In genomic region chr12:4056910-4057845, GRCh38 we compare ENCODE assay signal across 23 cellular contexts.
DNase-seq lines count a peak whose midpoint lies in the region; ATAC-seq and TF ChIP-seq lines count a peak whose summit lies in the region.
"Had no signal": no experiment of that assay in that cellular context is flagged by ENCODE, and none has a peak within 500 bp of the region (broad histone marks: within the 10 kb centered on the region; RNA-seq: fewer than 3 reads in every experiment).

No MANE protein-coding gene starts in this region.

- no peaks in the 10 kb centered on the region for H3K9me3 ChIP-seq in T-helper 17 cell (ENCODE audit: control insufficient read depth, low read length, poor library complexity, severe bottlenecking)
- H3K9me3 ChIP-seq: vagina had no signal

- peak overlapping the region; percentile 63 for H3K27ac Mint-ChIP-seq in activated T-cell treated with anti-CD3 and anti-CD28 coated beads, Interleukin-2, amount 50 U/mL, for 72 hours
- peak overlapping the region; percentile 60 for H3K27ac Mint-ChIP-seq in T-helper 17 cell
- H3K27ac Mint-ChIP-seq in stimulated activated naive CD8-positive, alpha-beta T cell treated with anti-CD3 and anti-CD28 coated beads, Interleukin-15, amount 100 ng/mL, for 72 hours = peak overlapping the region; percentile 35 to 88
- no peak overlapping the region for H3K27ac Mint-ChIP-seq in nephron progenitor cell
- H3K27ac Mint-ChIP-seq: activated naive CD4-positive, alpha-beta T cell treated with anti-CD3 and anti-CD28 coated beads, Interleukin-2, amount 10 ng/mL, durations not matched to agents 7 days and 5 days had no signal

- no peaks in the 10 kb centered on the region for H3K36me3 Mint-ChIP-seq in activated T-cell treated with anti-CD3 and anti-CD28 coated beads, Interleukin-2, amount 50 U/mL, for 72 hours (ENCODE audit: insufficient read depth in 2 of 2)
- peaks cover 7% of the 10 kb centered on the region for H3K36me3 Mint-ChIP-seq in T-helper 17 cell (ENCODE audit: low read depth)
- no peaks in the 10 kb centered on the region for H3K36me3 Mint-ChIP-seq in nephron progenitor cell (ENCODE audit: low read depth)
- H3K36me3 Mint-ChIP-seq: activated naive CD4-positive, alpha-beta T cell treated with anti-CD3 and anti-CD28 coated beads, Interleukin-2, amount 10 ng/mL, durations not matched to agents 7 days and 5 days had no signal

- peak overlapping the region; percentile 46 to 74 for H3K4me3 Mint-ChIP-seq in activated T-cell treated with anti-CD3 and anti-CD28 coated beads, Interleukin-2, amount 50 U/mL, for 72 hours
- peak overlapping the region; percentile 56 for H3K4me3 Mint-ChIP-seq in T-helper 17 cell
- peak overlapping the region; percentile 49 to 63 for H3K4me3 Mint-ChIP-seq in stimulated activated naive CD8-positive, alpha-beta T cell treated with anti-CD3 and anti-CD28 coated beads, Interleukin-15, amount 100 ng/mL, for 72 hours
- no peak overlapping the region for H3K4me3 Mint-ChIP-seq in nephron progenitor cell
- H3K4me3 Mint-ChIP-seq: activated naive CD4-positive, alpha-beta T cell treated with anti-CD3 and anti-CD28 coated beads, Interleukin-2, amount 10 ng/mL, durations not matched to agents 7 days and 5 days; central memory CD8-positive, alpha-beta T cell had no signal

- H3K4me1 Mint-ChIP-seq in activated T-cell treated with anti-CD3 and anti-CD28 coated beads, Interleukin-2, amount 50 U/mL, for 72 hours (ENCODE audit: low read depth) = peaks cover 31% of the 10 kb centered on the region
- H3K4me1 Mint-ChIP-seq in T-helper 17 cell (peaks cover 11% of the 10 kb centered on the region), nephron progenitor cell (no peaks in the 10 kb centered on the region)
- H3K4me1 Mint-ChIP-seq in stimulated activated naive CD8-positive, alpha-beta T cell treated with anti-CD3 and anti-CD28 coated beads, Interleukin-15, amount 100 ng/mL, for 72 hours = peaks cover 28% of the 10 kb centered on the region
- H3K4me1 Mint-ChIP-seq: central memory CD8-positive, alpha-beta T cell had no signal

- H3K27me3 Mint-ChIP-seq in activated T-cell treated with anti-CD3 and anti-CD28 coated beads, Interleukin-2, amount 50 U/mL, for 72 hours (ENCODE audit: low read depth) = no peaks in the 10 kb centered on the region
- peaks cover 5% of the 10 kb centered on the region for H3K27me3 Mint-ChIP-seq in T-helper 17 cell
- no peaks in the 10 kb centered on the region for H3K27me3 Mint-ChIP-seq in stimulated activated naive CD8-positive, alpha-beta T cell treated with anti-CD3 and anti-CD28 coated beads, Interleukin-15, amount 100 ng/mL, for 72 hours
- peaks cover 15% of the 10 kb centered on the region for H3K27me3 Mint-ChIP-seq in nephron progenitor cell (ENCODE audit: low read depth, poor library complexity)

- no peak for TF ChIP-seq CTCF in nephron progenitor cell (IDR thresholded peaks at IDR 0.05)

- no peaks in the 10 kb centered on the region for H3K9me3 Mint-ChIP-seq in activated T-cell treated with anti-CD3 and anti-CD28 coated beads, Interleukin-2, amount 50 U/mL, for 72 hours
- no peaks in the 10 kb centered on the region for H3K9me3 Mint-ChIP-seq in stimulated activated naive CD8-positive, alpha-beta T cell treated with anti-CD3 and anti-CD28 coated beads, Interleukin-15, amount 100 ng/mL, for 72 hours
- H3K9me3 Mint-ChIP-seq in nephron progenitor cell = no peaks in the 10 kb centered on the region
- H3K9me3 Mint-ChIP-seq: activated naive CD4-positive, alpha-beta T cell treated with anti-CD3 and anti-CD28 coated beads, Interleukin-2, amount 10 ng/mL, durations not matched to agents 7 days and 5 days; central memory CD8-positive, alpha-beta T cell had no signal

- peak; percentile 24 to 67 for ATAC-seq in activated T-cell treated with anti-CD3 and anti-CD28 coated beads, Interleukin-2, amount 50 U/mL, for 72 hours (replicated peaks in 1 of 2)
- ATAC-seq in T-helper 17 cell (no peak), GM18519 (IDR thresholded peaks at IDR 0.05; ENCODE audit: low FRiP score, unreplicated experiment) (no peak)
- no peak for ATAC-seq in stimulated activated naive CD8-positive, alpha-beta T cell treated with anti-CD3 and anti-CD28 coated beads, Interleukin-15, amount 100 ng/mL, for 72 hours
- ATAC-seq: GM12878, left cardiac atrium had no signal

- no peak for DNase-seq in activated T-cell treated with anti-CD3 and anti-CD28 coated beads, Interleukin-2, amount 50 U/mL, for 72 hours
- DNase-seq in activated T-cell treated with anti-CD3 and anti-CD28 coated beads, Interleukin-2, amount 50 U/mL, for 48 hours = no peak
- DNase-seq in T-helper 17 cell (no peak), islet precursor cell (peak; percentile 59), DMS114 treated with DMSO at 0.1 percent for 48 hours (lab: John Stamatoyannopoulos, UW; ENCODE audit: unreplicated experiment) (no peak), nephron progenitor cell (no peak)
- DNase-seq in stimulated activated naive CD8-positive, alpha-beta T cell treated with anti-CD3 and anti-CD28 coated beads, Interleukin-15, amount 100 ng/mL, for 72 hours = no peak
- DNase-seq: activated CD8-positive, alpha-beta memory T cell treated with anti-CD3 and anti-CD28 coated beads, Interleukin-2, amount 50 U/mL, for 48 hours; activated naive CD4-positive, alpha-beta T cell treated with anti-CD3 and anti-CD28 coated beads, Interleukin-2, amount 10 ng/mL, durations not matched to agents 7 days and 5 days; C1 segment of cervical spinal cord; dermis blood vessel endothelial cell; KG1; left cardiac atrium; mesenchymal stem cell; NCI-H1436; NCI-H446; SHP77 treated with DMSO at 0.1 percent for 48 hours; small intestine; stimulated activated CD4-positive, alpha-beta T cell treated with anti-CD3 and anti-CD28 coated beads, Interleukin-2, amount 100 ng/mL, for 24 hours had no signal

Comparison
In these comparisons a context has a peak if more than half of its experiments do, and no peak if none do; other contexts are left out.
1. ATAC-seq: peak in activated T-cell treated with anti-CD3 and anti-CD28 coated beads, Interleukin-2, amount 50 U/mL, for 72 hours (2 of 2); none in T-helper 17 cell (single experiment), stimulated activated naive CD8-positive, alpha-beta T cell treated with anti-CD3 and anti-CD28 coated beads, Interleukin-15, amount 100 ng/mL, for 72 hours (single experiment) and GM18519 (single experiment).